22 cellular contexts compared by ENCODE assay signal in the genomic region with DNA sequence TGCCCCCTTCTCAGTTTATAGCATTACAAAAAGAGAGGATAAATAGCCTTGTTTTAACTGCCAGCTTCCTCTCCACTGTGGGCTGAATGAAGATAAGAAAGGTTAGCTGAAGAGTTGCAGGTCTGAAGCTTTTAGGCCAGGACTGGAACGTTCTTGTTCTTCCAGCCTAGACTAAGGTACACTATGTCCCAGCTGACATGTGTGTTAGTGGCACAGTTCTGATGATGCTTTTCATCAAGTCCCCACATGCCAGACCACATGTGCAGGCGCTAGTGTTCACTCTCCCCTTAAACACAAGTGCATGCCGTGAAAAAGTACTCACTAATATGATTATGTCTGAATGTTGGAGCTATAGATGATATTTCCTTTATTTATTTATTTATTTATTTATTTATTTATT. TPM values are rescaled to one million over a fixed set of nuclear protein-coding genes. Genes with fewer than 3 reads are reported as not detected.
"Had no signal": no experiment of that assay in that cellular context is flagged by ENCODE, and none has a peak within 500 bp of the region (broad histone marks: within the 10 kb centered on the region; RNA-seq: fewer than 3 reads in every experiment).

No MANE protein-coding gene starts in this region.

- DNase-seq: cerebellar nuclear complex; colonic mucosa; dermis blood vessel endothelial cell; erythroblast; foreskin keratinocyte; heart right ventricle; mammary epithelial cell; mucosa of descending colon; naive thymus-derived CD8-positive, alpha-beta T cell; psoas muscle; retina; small intestine; stimulated activated CD4-positive, alpha-beta T cell treated with anti-CD3 and anti-CD28 coated beads, Interleukin-12 subunit alpha, Interleukin-12 subunit beta, amount 100 ng/mL, for 4 hours; stimulated activated naive CD4-positive, alpha-beta T cell; stomach; substantia nigra; trophoblast cell had no signal

- H3K27me3 ChIP-seq: colonic mucosa, foreskin keratinocyte, heart right ventricle, stomach had no signal

- H3K4me1 ChIP-seq: colonic mucosa, foreskin keratinocyte, psoas muscle had no signal

- H3K9me3 ChIP-seq: colonic mucosa, heart right ventricle, mucosa of descending colon, neutrophil, psoas muscle, stomach, thoracic aorta had no signal

- H3K36me3 ChIP-seq: colonic mucosa, neutrophil, thoracic aorta had no signal

- H3K4me3 ChIP-seq: colonic mucosa, heart right ventricle, mucosa of descending colon, psoas muscle, stomach, thoracic aorta had no signal

- ATAC-seq: foreskin keratinocyte; mucosa of descending colon; naive thymus-derived CD8-positive, alpha-beta T cell; psoas muscle had no signal

- H3K27ac ChIP-seq: colonic mucosa, foreskin keratinocyte, neutrophil, psoas muscle, stomach, thoracic aorta had no signal

RNA-seq across cellular contexts. Expression of a gene that starts 54.1 kb away (rescaled TPM):
- total RNA-seq: dermis blood vessel endothelial cell, foreskin keratinocyte, liver, mammary epithelial cell, osteoblast had no signal
- polyA plus RNA-seq: keratinocyte, mammary epithelial cell had no signal
